Comparison of ENCODE assay signal across 9 cellular contexts in genomic region chr4:137934046-137934445, GRCh38.
"Had no signal": no experiment of that assay in that cellular context is flagged by ENCODE, and none has a peak within 500 bp of the region (broad histone marks: within the 10 kb centered on the region; RNA-seq: fewer than 3 reads in every experiment).

No MANE protein-coding gene starts in this region.

- H3K9me3 Mint-ChIP-seq: HFFc6 had no signal

- H3K4me1 Mint-ChIP-seq: IgD-negative memory B cell had no signal

- H3K4me3 ChIP-seq: GM23248, HAP-1 had no signal

- H3K9me3 ChIP-seq: HAP-1 had no signal

- H3K36me3 ChIP-seq: HAP-1 had no signal

- H3K27ac ChIP-seq: GM23248, HL-60 had no signal

- H3K4me3 Mint-ChIP-seq: HFFc6, IgD-negative memory B cell had no signal

- H3K27ac Mint-ChIP-seq: HFFc6, IgD-negative memory B cell had no signal

- H3K4me1 ChIP-seq: HAP-1 had no signal

- FAIRE-seq: HepG2 had no signal

- H3K36me3 Mint-ChIP-seq: IgD-negative memory B cell had no signal

- H3K9ac ChIP-seq: GM23248 had no signal

- DNase-seq: GM23248, GOT3, H7, HFFc6, KBM-7 had no signal

- H3K27me3 Mint-ChIP-seq: IgD-negative memory B cell had no signal
